In the genomic region with DNA sequence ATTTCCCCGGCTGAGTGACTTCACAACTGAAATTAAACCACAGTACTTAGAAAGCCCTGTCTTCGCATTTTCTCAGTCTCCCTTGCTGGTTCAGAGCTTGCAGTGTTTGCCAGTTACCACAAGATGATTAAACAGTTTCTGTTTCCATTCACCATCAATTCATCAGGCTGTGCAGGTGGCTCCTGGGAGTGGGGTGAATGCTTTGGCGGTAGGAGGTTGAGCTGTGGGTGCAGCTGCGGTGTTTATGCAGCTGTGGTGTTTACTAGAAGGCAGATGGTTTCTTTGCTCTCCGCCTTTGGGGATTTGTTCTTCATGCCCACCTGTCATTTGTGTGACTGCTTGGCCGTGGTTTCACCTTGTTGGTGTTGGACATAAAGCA, we compare ENCODE assay signal across 8 cellular contexts. TPM values are rescaled to one million over a fixed set of nuclear protein-coding genes. Genes with fewer than 3 reads are reported as not detected.
DNase-seq lines count a peak whose midpoint lies in the region; ATAC-seq and TF ChIP-seq lines count a peak whose summit lies in the region.

No MANE protein-coding gene starts in this region.

- ATAC-seq in GM21423 (IDR thresholded peaks at IDR 0.05; ENCODE audit: unreplicated experiment), result peak; percentile 96
- peak; percentile 94 for ATAC-seq in T-helper 17 cell

- DNase-seq in DMS79 treated with DMSO at 0.1 percent for 48 hours (lab: John Stamatoyannopoulos, UW) (peak; percentile 79), T-helper 17 cell (peak in 2 of 3 donors; percentile 17 to 22), esophagus muscularis mucosa (ENCODE audit: extremely low spot score) (peak; percentile 87), hypothalamus (lab: John Stamatoyannopoulos, UW) (no peak), hippocampal formation (lab: John Stamatoyannopoulos, UW) (no peak), lower leg skin (ENCODE audit: low spot score in 2 of 2) (no peak)

- TF ChIP-seq EP300 in esophagus muscularis mucosa (IDR thresholded peaks at IDR 0.05), result no peak

- H3K36me3 Mint-ChIP-seq in IgD-negative memory B cell, result no peaks in the 10 kb centered on the region
- H3K36me3 Mint-ChIP-seq in T-helper 17 cell (ENCODE audit: low read depth), result peaks cover 3% of the 10 kb centered on the region

- no peaks in the 10 kb centered on the region for H3K9me3 Mint-ChIP-seq in IgD-negative memory B cell

- peak overlapping the region in 3 of 4 donors; percentile 12 to 63 (median 43) for H3K4me3 Mint-ChIP-seq in IgD-negative memory B cell
- peak overlapping the region; percentile 84 for H3K4me3 Mint-ChIP-seq in T-helper 17 cell

- TF ChIP-seq CTCF in esophagus muscularis mucosa (IDR thresholded peaks at IDR 0.05) (no peak), lower leg skin (IDR thresholded peaks at IDR 0.05) (no peak)

- H3K27ac Mint-ChIP-seq in IgD-negative memory B cell (no peak overlapping the region), T-helper 17 cell (peak overlapping the region; percentile 86)

- intact Hi-C loops in esophagus muscularis mucosa (cut with DNase I) (no loop called here), lower leg skin (cut with DNase I; ENCODE audit: low total_unique reads) (no loop called here)

- no peaks in the 10 kb centered on the region for H3K36me3 ChIP-seq in esophagus muscularis mucosa

- H3K27me3 ChIP-seq in esophagus muscularis mucosa, result peaks cover 0 to 45% (median 1%) of the 10 kb centered on the region in 4 donors

- H3K4me3 ChIP-seq in esophagus muscularis mucosa, result no peak overlapping the region
- H3K4me3 ChIP-seq in lower leg skin (ENCODE audit: low read depth, poor library complexity, severe bottlenecking), result no peak overlapping the region

- H3K9me3 ChIP-seq in T-helper 17 cell (ENCODE audit: control insufficient read depth, low read length, poor library complexity, severe bottlenecking) (no peaks in the 10 kb centered on the region), esophagus muscularis mucosa (no peaks in the 10 kb centered on the region)

- 45% methylated on average over 6 of the region's 6 CpGs for WGBS in esophagus muscularis mucosa
- 40% methylated on average over 6 of the region's 6 CpGs for WGBS in lower leg skin, 2 donors

- H3K27me3 Mint-ChIP-seq in IgD-negative memory B cell (peaks cover 27% of the 10 kb centered on the region), T-helper 17 cell (peaks cover 39% of the 10 kb centered on the region)

- no peak for TF ChIP-seq POLR2A in esophagus muscularis mucosa (IDR thresholded peaks at IDR 0.05; ENCODE audit: low read depth)
- no peak for TF ChIP-seq POLR2A in lower leg skin (IDR thresholded peaks at IDR 0.05)

- H3K4me1 Mint-ChIP-seq in IgD-negative memory B cell (peaks cover 8 to 13% (median 10%) of the 10 kb centered on the region in 3 donors), T-helper 17 cell (peaks cover 17% of the 10 kb centered on the region)

- no peak overlapping the region for H3K27ac ChIP-seq in esophagus muscularis mucosa (replicated peaks in 1 of 4)

- H3K4me1 ChIP-seq in esophagus muscularis mucosa, result no peaks in the 10 kb centered on the region

RNA-seq across cellular contexts. Expression of a gene that starts 16.1 kb away (rescaled TPM):
- not detected for polyA plus RNA-seq in IgD-negative memory B cell
- total RNA-seq in T-helper 17 cell, result not detected
- total RNA-seq in esophagus muscularis mucosa, result not detected
- total RNA-seq in lower leg skin, result not detected

Comparison
In these comparisons a context has a peak if more than half of its experiments do, and no peak if none do; other contexts are left out.
1. DNase-seq: peak in DMS79 treated with DMSO at 0.1 percent for 48 hours (single experiment), T-helper 17 cell (2 of 3) and esophagus muscularis mucosa (single experiment); none in hypothalamus (0 of 51), hippocampal formation (0 of 2) and lower leg skin (0 of 2).